19 cellular contexts compared by ENCODE assay signal in genomic region chr10:93945814-93946213, GRCh38. TPM values are rescaled to one million over a fixed set of nuclear protein-coding genes. Genes with fewer than 3 reads are reported as not detected.
DNase-seq lines count a peak whose midpoint lies in the region; ATAC-seq, FAIRE-seq and TF ChIP-seq lines count a peak whose summit lies in the region.
"Had no signal": no experiment of that assay in that cellular context is flagged by ENCODE, and none has a peak within 500 bp of the region (broad histone marks: within the 10 kb centered on the region; RNA-seq: fewer than 3 reads in every experiment).

No MANE protein-coding gene starts in this region.

- DNase-seq in HTR-8/SVneo (ENCODE audit: insufficient read length, low spot score) (no peak), choroid plexus epithelial cell (ENCODE audit: low read depth) (peak; percentile 7), left ventricle myocardium superior (no peak), stromal cell of bone marrow (ENCODE audit: low read depth) (peak; percentile 60), NCI-H146 treated with DMSO at 0.1 percent for 48 hours (lab: John Stamatoyannopoulos, UW; ENCODE audit: unreplicated experiment) (no peak)
- DNase-seq in activated naive CD4-positive, alpha-beta T cell treated with Interleukin-2 at 50 U/mL for 16 hours: no peak
- DNase-seq: BE2C, DMS53, GDM1, Karpas-422, MV-4-11, NCI-H1694 treated with DMSO at 0.1 percent for 48 hours, NCI-H2081 treated with DMSO at 0.1 percent for 48 hours, NCI-H526 treated with DMSO at 0.1 percent for 48 hours, SHP77 had no signal

- no peak overlapping the region for H3K4me3 ChIP-seq in choroid plexus epithelial cell (ENCODE audit: low read depth, low read length)
- H3K4me3 ChIP-seq: A549 had no signal

- intact Hi-C loops in left ventricle myocardium superior (cut with micrococcal nuclease): no loop called here

- no peak for TF ChIP-seq CTCF in choroid plexus epithelial cell (conservative IDR thresholded peaks at IDR 0.05; ENCODE audit: low read depth, low read length)

- FAIRE-seq in HTR-8/SVneo (lab: Jason Lieb, UNC): peak; percentile 67
- FAIRE-seq: A549, D721Med, GM19239 had no signal

- ATAC-seq in left ventricle myocardium superior (peak; percentile 50), GM18502 (IDR thresholded peaks at IDR 0.05; ENCODE audit: poor library complexity, unreplicated experiment) (no peak)
- ATAC-seq: A549 had no signal

RNA-seq across cellular contexts. Expression of gene PLCE1, which starts 47.9 kb away (rescaled TPM):
- total RNA-seq in left ventricle myocardium superior: 4.6 TPM

RNA-seq across cellular contexts. Expression of gene SLC35G1, which starts 52.0 kb away (rescaled TPM):
- 2.7 TPM for total RNA-seq in left ventricle myocardium superior

Comparison
In these comparisons a context has a peak if more than half of its experiments do, and no peak if none do; other contexts are left out.
1. DNase-seq: peak in choroid plexus epithelial cell (single experiment) and stromal cell of bone marrow (single experiment); none in HTR-8/SVneo (single experiment), left ventricle myocardium superior (single experiment), activated naive CD4-positive, alpha-beta T cell treated with Interleukin-2 at 50 U/mL for 16 hours (single experiment) and NCI-H146 treated with DMSO at 0.1 percent for 48 hours (single experiment).